ENCODE assay signal across 26 cellular contexts in genomic region chr7:147759327-147759943, GRCh38.
"Had no signal": no experiment of that assay in that cellular context is flagged by ENCODE, and none has a peak within 500 bp of the region (broad histone marks: within the 10 kb centered on the region; RNA-seq: fewer than 3 reads in every experiment).

No MANE protein-coding gene starts in this region.

- ATAC-seq: activated T-cell treated with anti-CD3 and anti-CD28 coated beads, Interleukin-2, amount 50 U/mL, for 4 hours; left lung; naive thymus-derived CD4-positive, alpha-beta T cell; sciatic nerve; stimulated activated naive B cell treated with anti-CD40 and anti-IgM and Interleukin-4, amounts not matched to agents 10 μg/mL and 1 μg/mL and 100 μg/mL, for 72 hours had no signal

- H3K4me2 ChIP-seq: hepatocyte, neural progenitor cell had no signal

- H3K4me3 ChIP-seq: adrenal gland, ascending aorta, hepatocyte, left lung, lung, neural progenitor cell, testis, uterus had no signal

- H3K27me3 ChIP-seq: adrenal gland, ascending aorta, brain microvascular endothelial cell, hepatocyte, left lung, neural progenitor cell, testis, uterus had no signal

- H3K27ac ChIP-seq: adrenal gland, ascending aorta, brain microvascular endothelial cell, hepatocyte, left lung, neural progenitor cell, testis, uterus had no signal

- H3K9ac ChIP-seq: neural progenitor cell had no signal

- H3K9me3 ChIP-seq: adrenal gland, ascending aorta, left lung, testis, uterus had no signal

- H3K36me3 ChIP-seq: adrenal gland, ascending aorta, brain microvascular endothelial cell, left lung, neural progenitor cell, uterus had no signal

- H3K4me1 ChIP-seq: adrenal gland, ascending aorta, left lung, testis, uterus had no signal

- DNase-seq: activated CD4-positive, alpha-beta T cell treated with anti-CD3 and anti-CD28 coated beads for 4 hours; activated CD4-positive, alpha-beta T cell treated with anti-CD3 and anti-CD28 coated beads, Interleukin-2, amount 50 U/mL, for 48 hours; activated CD4-positive, CD25-positive, alpha-beta regulatory T cell; activated CD8-positive, alpha-beta memory T cell treated with anti-CD3 and anti-CD28 coated beads, Interleukin-2, amount 50 U/mL, for 48 hours; activated naive CD4-positive, alpha-beta T cell; activated T-cell treated with anti-CD3 and anti-CD28 coated beads, Interleukin-2, amount 50 U/mL, for 4 hours; adrenal gland; brain microvascular endothelial cell; caudate nucleus; dermis blood vessel endothelial cell; effector memory CD4-positive, alpha-beta T cell; glutamatergic neuron; immature natural killer cell; left lung; naive thymus-derived CD4-positive, alpha-beta T cell; stimulated activated CD4-positive, alpha-beta T cell treated with anti-CD3 and anti-CD28 coated beads, Interleukin-2, amount 100 ng/mL, for 48 hours; stimulated activated CD8-positive, alpha-beta memory T cell treated with anti-CD3 and anti-CD28 coated beads, Interleukin-4, amount 100 ng/mL, for 48 hours; stimulated activated naive B cell treated with anti-CD40 and anti-IgM and Interleukin-4, amounts not matched to agents 10 μg/mL and 1 μg/mL and 100 μg/mL, for 72 hours; testis; trophoblast cell; uterus had no signal
